ENCODE assay signal across 8 cellular contexts in the genomic region with DNA sequence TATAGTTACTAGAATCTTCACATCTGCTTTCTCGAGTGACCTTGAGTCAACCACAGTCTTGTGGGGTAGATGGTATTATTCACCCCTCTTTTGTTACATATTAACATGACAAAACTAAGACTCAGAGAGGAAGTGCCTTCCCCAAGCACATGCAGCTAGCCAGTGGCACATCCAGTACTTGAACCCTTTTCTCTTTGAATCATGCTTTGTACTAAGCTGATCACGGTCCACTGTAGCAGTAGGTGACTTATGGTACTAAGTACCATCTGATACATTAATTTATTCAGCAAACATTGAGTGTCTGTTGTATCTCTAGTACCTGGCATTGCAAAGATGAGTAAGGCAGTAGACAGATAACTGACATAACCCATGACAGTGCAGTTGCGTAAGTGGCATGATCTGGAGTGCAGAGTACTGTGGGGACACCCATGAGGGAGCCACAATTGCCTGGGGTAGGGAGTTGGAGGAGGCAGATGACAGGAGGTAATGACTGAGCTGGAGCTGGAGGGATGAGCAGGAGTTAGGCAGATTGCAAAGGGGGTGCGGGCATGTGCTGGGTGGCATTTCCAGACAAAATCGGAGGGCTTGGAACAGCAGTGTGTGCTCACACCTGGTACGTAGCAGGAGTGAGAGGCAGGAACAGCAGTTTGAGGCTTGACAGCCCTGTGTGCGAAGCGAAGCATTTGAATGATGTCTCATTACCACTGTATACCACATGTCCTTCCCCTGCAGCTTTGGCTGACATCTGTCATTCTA. TPM values are rescaled to one million over a fixed set of nuclear protein-coding genes. Genes with fewer than 3 reads are reported as not detected.
DNase-seq lines count a peak whose midpoint lies in the region; ATAC-seq and TF ChIP-seq lines count a peak whose summit lies in the region.

No MANE protein-coding gene starts in this region.

- TF ChIP-seq POLR2A in lower leg skin (IDR thresholded peaks at IDR 0.05), result no peak

- H3K27ac Mint-ChIP-seq in stimulated activated naive CD8-positive, alpha-beta T cell treated with anti-CD3 and anti-CD28 coated beads, Interleukin-15, amount 100 ng/mL, for 72 hours, result no peak overlapping the region
- no peak overlapping the region for H3K27ac Mint-ChIP-seq in activated CD4-positive, alpha-beta T cell treated with anti-CD3 and anti-CD28 coated beads for 36 hours

- H3K4me1 ChIP-seq in skeletal muscle tissue (ENCODE audit: control insufficient read depth in 3 of 3, insufficient read depth in 3 of 3, low read length in 3 of 3), result peaks cover 47 to 60% (median 58%) of the 10 kb centered on the region in 3 donors

- no peaks in the 10 kb centered on the region for H3K36me3 ChIP-seq in skeletal muscle tissue (ENCODE audit: control insufficient read depth in 3 of 3, insufficient read depth in 3 of 3, low read length in 3 of 3)

- no peaks in the 10 kb centered on the region for H3K9me3 Mint-ChIP-seq in stimulated activated naive CD8-positive, alpha-beta T cell treated with anti-CD3 and anti-CD28 coated beads, Interleukin-15, amount 100 ng/mL, for 72 hours
- no peaks in the 10 kb centered on the region for H3K9me3 Mint-ChIP-seq in activated CD4-positive, alpha-beta T cell treated with anti-CD3 and anti-CD28 coated beads for 36 hours (ENCODE audit: low read depth)

- POLR2A ChIA-PET in activated CD4-positive, alpha-beta T cell treated with anti-CD3 and anti-CD28 coated beads for 36 hours (lab: Charles Lee), result no interaction called here

- CTCF ChIA-PET in activated CD4-positive, alpha-beta T cell treated with anti-CD3 and anti-CD28 coated beads for 36 hours (lab: Charles Lee), result interaction anchor here (0.7 kb wide), 1 partner anchor 445 kb away, joined by 3 read pairs; no protein-coding TSS in a partner anchor

- no peaks in the 10 kb centered on the region for H3K27me3 Mint-ChIP-seq in stimulated activated naive CD8-positive, alpha-beta T cell treated with anti-CD3 and anti-CD28 coated beads, Interleukin-15, amount 100 ng/mL, for 72 hours
- no peaks in the 10 kb centered on the region for H3K27me3 Mint-ChIP-seq in activated CD4-positive, alpha-beta T cell treated with anti-CD3 and anti-CD28 coated beads for 36 hours

- H3K4me3 ChIP-seq in skeletal muscle tissue (ENCODE audit: low read length in 3 of 3) (peak overlapping the region in 2 of 3 donors; percentile 8 to 44), lower leg skin (ENCODE audit: low read depth, poor library complexity, severe bottlenecking) (no peak overlapping the region)

- no peaks in the 10 kb centered on the region for H3K9me3 ChIP-seq in skeletal muscle tissue (ENCODE audit: control insufficient read depth in 3 of 3, low read length in 3 of 3)

- H3K4me3 Mint-ChIP-seq in stimulated activated naive CD8-positive, alpha-beta T cell treated with anti-CD3 and anti-CD28 coated beads, Interleukin-15, amount 100 ng/mL, for 72 hours, result no peak overlapping the region
- no peak overlapping the region for H3K4me3 Mint-ChIP-seq in activated CD4-positive, alpha-beta T cell treated with anti-CD3 and anti-CD28 coated beads for 36 hours

- H3K27me3 ChIP-seq in skeletal muscle tissue (ENCODE audit: control insufficient read depth in 3 of 3, insufficient read depth in 3 of 3, low read length in 3 of 3), result no peaks in the 10 kb centered on the region

- peaks cover 7% of the 10 kb centered on the region for H3K36me3 Mint-ChIP-seq in activated CD4-positive, alpha-beta T cell treated with anti-CD3 and anti-CD28 coated beads for 36 hours (ENCODE audit: low read depth)

- H3K4me1 Mint-ChIP-seq in stimulated activated naive CD8-positive, alpha-beta T cell treated with anti-CD3 and anti-CD28 coated beads, Interleukin-15, amount 100 ng/mL, for 72 hours, result peaks cover 47% of the 10 kb centered on the region
- peaks cover 6% of the 10 kb centered on the region for H3K4me1 Mint-ChIP-seq in activated CD4-positive, alpha-beta T cell treated with anti-CD3 and anti-CD28 coated beads for 36 hours

- TF ChIP-seq CTCF in lower leg skin (IDR thresholded peaks at IDR 0.05), result no peak

- H3K27ac ChIP-seq in skeletal muscle tissue (ENCODE audit: low read depth, low read length), result peak overlapping the region; percentile 68

- H3K9ac ChIP-seq in skeletal muscle tissue (ENCODE audit: low read depth in 1 of 3, low read length in 3 of 3), result peak overlapping the region in 1 of 3 donors; percentile 18

- no peak for DNase-seq in stimulated activated naive CD8-positive, alpha-beta T cell treated with anti-CD3 and anti-CD28 coated beads, Interleukin-15, Interleukin-2, amounts not matched to agents 100 U/mL and 50 U/mL, for 24 hours
- DNase-seq in stimulated activated naive CD8-positive, alpha-beta T cell treated with anti-CD3 and anti-CD28 coated beads, Interleukin-15, amount 100 ng/mL, for 72 hours, result no peak
- DNase-seq in amniotic epithelial cell (ENCODE audit: low read depth) (peak; percentile 64), HuH-7.5 (ENCODE audit: low spot score) (no peak), lower leg skin (ENCODE audit: low spot score in 2 of 2) (no peak)
- DNase-seq in activated CD4-positive, alpha-beta T cell treated with anti-CD3 and anti-CD28 coated beads for 36 hours, result no peak

- 90 to 92% methylated on average over 8 of the region's 8 CpGs for WGBS in lower leg skin, 2 donors

- peak; percentile 41 for ATAC-seq in stimulated activated naive CD8-positive, alpha-beta T cell treated with anti-CD3 and anti-CD28 coated beads, Interleukin-15, Interleukin-2, amounts not matched to agents 100 U/mL and 50 U/mL, for 24 hours
- ATAC-seq in stimulated activated naive CD8-positive, alpha-beta T cell treated with anti-CD3 and anti-CD28 coated beads, Interleukin-15, amount 100 ng/mL, for 72 hours, result no peak
- peak; percentile 96 for ATAC-seq in HG03159 (IDR thresholded peaks at IDR 0.05; ENCODE audit: unreplicated experiment)
- ATAC-seq in activated CD4-positive, alpha-beta T cell treated with anti-CD3 and anti-CD28 coated beads for 36 hours, result no peak

- intact Hi-C loops in lower leg skin (cut with DNase I; ENCODE audit: low total_unique reads), result no loop called here
- intact Hi-C loops in activated CD4-positive, alpha-beta T cell treated with anti-CD3 and anti-CD28 coated beads for 36 hours (cut with DNase I, micrococcal nuclease), result no loop called here

RNA-seq across cellular contexts. Expression of a gene that starts 29.8 kb away (rescaled TPM):
- 26.1 TPM for total RNA-seq in skeletal muscle tissue
- total RNA-seq in lower leg skin, result 10 to 100 TPM; 40.3 to 47.8 (median 42.2) TPM
- 10 to 100 TPM; 69.4 to 81.5 TPM for total RNA-seq in activated CD4-positive, alpha-beta T cell treated with anti-CD3 and anti-CD28 coated beads for 36 hours

Comparison
In these comparisons a context has a peak if more than half of its experiments do, and no peak if none do; other contexts are left out.
1. ATAC-seq: peak in stimulated activated naive CD8-positive, alpha-beta T cell treated with anti-CD3 and anti-CD28 coated beads, Interleukin-15, Interleukin-2, amounts not matched to agents 100 U/mL and 50 U/mL, for 24 hours (single experiment) and HG03159 (single experiment); none in stimulated activated naive CD8-positive, alpha-beta T cell treated with anti-CD3 and anti-CD28 coated beads, Interleukin-15, amount 100 ng/mL, for 72 hours (single experiment) and activated CD4-positive, alpha-beta T cell treated with anti-CD3 and anti-CD28 coated beads for 36 hours (single experiment).